15 cellular contexts compared by ENCODE assay signal in the genomic region with DNA sequence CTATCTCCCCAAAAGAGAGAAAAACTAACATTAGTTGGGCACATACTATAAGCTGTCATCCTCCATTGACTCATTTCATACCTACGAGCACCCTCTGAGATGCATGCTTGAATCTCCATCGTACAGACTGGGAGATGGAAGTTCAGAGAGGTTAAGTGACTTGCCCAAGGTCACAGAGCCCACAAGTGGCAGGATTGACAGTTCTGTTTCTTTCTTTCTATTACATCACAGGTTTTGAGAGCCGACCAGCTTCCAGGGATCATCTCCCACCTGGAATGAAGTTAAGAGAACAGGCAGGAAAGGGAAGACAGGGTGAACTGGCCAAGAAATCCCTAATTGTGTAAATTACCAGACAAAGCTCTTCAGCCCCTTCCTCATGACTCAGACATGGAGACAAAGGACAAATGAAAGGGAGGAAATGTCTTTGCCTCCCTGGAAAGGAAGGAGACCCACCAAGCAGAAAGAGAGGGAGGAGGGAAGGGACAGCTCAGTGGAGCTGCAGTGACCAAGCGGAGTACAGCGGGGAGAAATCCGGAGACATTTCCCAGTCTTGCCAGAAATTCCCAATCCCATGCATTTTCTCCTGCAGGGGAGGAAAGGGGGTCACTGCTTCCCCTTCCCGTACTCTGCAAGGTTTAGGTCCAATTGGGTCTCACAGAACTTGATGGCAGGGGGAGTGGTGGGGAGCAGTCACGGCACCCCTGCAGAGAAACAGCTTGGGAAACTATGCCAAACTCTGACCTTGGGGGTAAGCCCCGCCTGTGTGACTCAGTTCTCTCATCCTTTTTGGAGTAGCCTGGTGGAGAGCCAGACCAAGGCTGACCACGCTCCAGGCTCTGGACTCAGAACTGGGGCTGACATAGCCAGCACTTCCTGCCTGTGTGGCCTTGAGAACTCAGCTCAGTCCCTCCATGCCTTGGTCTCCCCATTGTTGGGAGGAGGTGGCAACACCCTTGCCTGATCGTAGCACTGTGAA.
DNase-seq lines count a peak whose midpoint lies in the region; ATAC-seq and TF ChIP-seq lines count a peak whose summit lies in the region.
"Had no signal": no experiment of that assay in that cellular context is flagged by ENCODE, and none has a peak within 500 bp of the region (broad histone marks: within the 10 kb centered on the region; RNA-seq: fewer than 3 reads in every experiment).

No MANE protein-coding gene starts in this region.

- intact Hi-C loops in lower leg skin (cut with DNase I; ENCODE audit: low total_unique reads): no loop called here

- H3K27ac Mint-ChIP-seq in stimulated activated naive CD8-positive, alpha-beta T cell treated with anti-CD3 and anti-CD28 coated beads, Interleukin-15, amount 100 ng/mL, for 72 hours: peak overlapping the region; percentile 20 to 67
- peak overlapping the region in 3 of 5 experiments; percentile 26 to 82 (median 33) for H3K27ac Mint-ChIP-seq in brain
- no peak overlapping the region for H3K27ac Mint-ChIP-seq in activated T-helper 17 cell treated with anti-CD3 and anti-CD28 coated beads, Interleukin-2, amount 50 U/mL, for 72 hours
- H3K27ac Mint-ChIP-seq: activated naive CD4-positive, alpha-beta T cell treated with anti-CD3 and anti-CD28 coated beads, Interleukin-2, amount 10 ng/mL, durations not matched to agents 7 days and 5 days had no signal

- TF ChIP-seq POLR2A in lower leg skin (IDR thresholded peaks at IDR 0.05): no peak

- no peaks in the 10 kb centered on the region for H3K9me3 ChIP-seq in smooth muscle cell (replicated peaks; ENCODE audit: low read depth)
- H3K9me3 ChIP-seq in BE2C: no peaks in the 10 kb centered on the region

- no peak overlapping the region for H3K4me3 ChIP-seq in lower leg skin (ENCODE audit: low read depth, poor library complexity, severe bottlenecking)
- H3K4me3 ChIP-seq in smooth muscle cell: no peak overlapping the region
- H3K4me3 ChIP-seq in BE2C (ENCODE audit: low read depth, low read length): no peak overlapping the region
- H3K4me3 ChIP-seq: heart left ventricle had no signal

- H3K4me3 Mint-ChIP-seq in stimulated activated naive CD8-positive, alpha-beta T cell treated with anti-CD3 and anti-CD28 coated beads, Interleukin-15, amount 100 ng/mL, for 72 hours: no peak overlapping the region
- no peak overlapping the region for H3K4me3 Mint-ChIP-seq in brain
- no peak overlapping the region for H3K4me3 Mint-ChIP-seq in activated T-helper 17 cell treated with anti-CD3 and anti-CD28 coated beads, Interleukin-2, amount 50 U/mL, for 72 hours
- H3K4me3 Mint-ChIP-seq: activated naive CD4-positive, alpha-beta T cell treated with anti-CD3 and anti-CD28 coated beads, Interleukin-2, amount 10 ng/mL, durations not matched to agents 7 days and 5 days had no signal

- H3K36me3 ChIP-seq in smooth muscle cell (ENCODE audit: low read depth) (no peaks in the 10 kb centered on the region), BE2C (no peaks in the 10 kb centered on the region)
- H3K36me3 ChIP-seq: heart left ventricle had no signal

- H3K4me2 ChIP-seq in smooth muscle cell: no peak overlapping the region

- H3K4me1 ChIP-seq in smooth muscle cell (ENCODE audit: low read depth) (no peaks in the 10 kb centered on the region), BE2C (peaks cover 13% of the 10 kb centered on the region)

- peaks cover 68% of the 10 kb centered on the region for H3K27me3 Mint-ChIP-seq in stimulated activated naive CD8-positive, alpha-beta T cell treated with anti-CD3 and anti-CD28 coated beads, Interleukin-15, amount 100 ng/mL, for 72 hours
- peaks cover 17% of the 10 kb centered on the region for H3K27me3 Mint-ChIP-seq in brain
- peaks cover 11% of the 10 kb centered on the region for H3K27me3 Mint-ChIP-seq in activated T-helper 17 cell treated with anti-CD3 and anti-CD28 coated beads, Interleukin-2, amount 50 U/mL, for 72 hours

- no peaks in the 10 kb centered on the region for H3F3A ChIP-seq in smooth muscle cell (ENCODE audit: low read depth)

- H3K9me3 Mint-ChIP-seq in stimulated activated naive CD8-positive, alpha-beta T cell treated with anti-CD3 and anti-CD28 coated beads, Interleukin-15, amount 100 ng/mL, for 72 hours: no peaks in the 10 kb centered on the region
- H3K9me3 Mint-ChIP-seq in brain: peaks cover 0 to 7% (median 0%) of the 10 kb centered on the region in 5 experiments
- no peaks in the 10 kb centered on the region for H3K9me3 Mint-ChIP-seq in activated T-helper 17 cell treated with anti-CD3 and anti-CD28 coated beads, Interleukin-2, amount 50 U/mL, for 72 hours
- H3K9me3 Mint-ChIP-seq: activated naive CD4-positive, alpha-beta T cell treated with anti-CD3 and anti-CD28 coated beads, Interleukin-2, amount 10 ng/mL, durations not matched to agents 7 days and 5 days had no signal

- no peaks in the 10 kb centered on the region for H3K4me1 Mint-ChIP-seq in stimulated activated naive CD8-positive, alpha-beta T cell treated with anti-CD3 and anti-CD28 coated beads, Interleukin-15, amount 100 ng/mL, for 72 hours
- H3K4me1 Mint-ChIP-seq in brain: peaks cover 26% of the 10 kb centered on the region
- H3K4me1 Mint-ChIP-seq in activated T-helper 17 cell treated with anti-CD3 and anti-CD28 coated beads, Interleukin-2, amount 50 U/mL, for 72 hours: no peaks in the 10 kb centered on the region

- H3K9ac ChIP-seq in smooth muscle cell (ENCODE audit: low read depth): no peak overlapping the region

- no peak overlapping the region for H3K27ac ChIP-seq in smooth muscle cell (ENCODE audit: low read depth)

- H3K79me2 ChIP-seq in smooth muscle cell (ENCODE audit: low read depth): no peaks in the 10 kb centered on the region

- DNase-seq in stimulated activated naive CD8-positive, alpha-beta T cell treated with anti-CD3 and anti-CD28 coated beads, Interleukin-15, amount 100 ng/mL, for 72 hours: no peak
- DNase-seq in stimulated activated naive CD8-positive, alpha-beta T cell treated with anti-CD3 and anti-CD28 coated beads, Interleukin-15, Interleukin-2, amounts not matched to agents 100 U/mL and 50 U/mL, for 24 hours: no peak
- peak; percentile 58 to 86 for DNase-seq in lower leg skin (ENCODE audit: low spot score in 2 of 2)
- DNase-seq in stimulated activated CD4-positive, alpha-beta T cell treated with anti-CD3 and anti-CD28 coated beads, Interleukin-4, amount 100 ng/mL, for 4 hours: no peak
- DNase-seq in smooth muscle cell (lab: John Stamatoyannopoulos, UW; ENCODE audit: unreplicated experiment): no peak
- DNase-seq in BE2C: no peak
- DNase-seq: activated CD4-positive, alpha-beta T cell treated with anti-CD3 and anti-CD28 coated beads, Interleukin-2, amount 50 U/mL, for 1 hour; activated naive CD4-positive, alpha-beta T cell treated with anti-CD3 and anti-CD28 coated beads, Interleukin-2, amount 10 ng/mL, durations not matched to agents 7 days and 5 days; GDM1; heart left ventricle; left ventricle myocardium superior; MM.1S; nucleus accumbens had no signal

- no peaks in the 10 kb centered on the region for H4K20me1 ChIP-seq in smooth muscle cell (ENCODE audit: low read depth)

- no peaks in the 10 kb centered on the region for H3K36me3 Mint-ChIP-seq in brain
- H3K36me3 Mint-ChIP-seq in activated T-helper 17 cell treated with anti-CD3 and anti-CD28 coated beads, Interleukin-2, amount 50 U/mL, for 72 hours (ENCODE audit: low read depth): no peaks in the 10 kb centered on the region
- H3K36me3 Mint-ChIP-seq: activated naive CD4-positive, alpha-beta T cell treated with anti-CD3 and anti-CD28 coated beads, Interleukin-2, amount 10 ng/mL, durations not matched to agents 7 days and 5 days had no signal

- TF ChIP-seq CTCF in brain (conservative IDR thresholded peaks at IDR 0.05): no peak
- TF ChIP-seq CTCF in lower leg skin (IDR thresholded peaks at IDR 0.05): no peak
- TF ChIP-seq CTCF in smooth muscle cell (IDR thresholded peaks at IDR 0.05; ENCODE audit: borderline replicate concordance, insufficient read depth, poor library complexity, severe bottlenecking): no peak
- no peak for TF ChIP-seq CTCF in BE2C (IDR thresholded peaks at IDR 0.05; ENCODE audit: low read depth, low read length)

- H2AFZ ChIP-seq in smooth muscle cell (ENCODE audit: low read depth): no peak overlapping the region

- no peak for ATAC-seq in stimulated activated naive CD8-positive, alpha-beta T cell treated with anti-CD3 and anti-CD28 coated beads, Interleukin-15, amount 100 ng/mL, for 72 hours
- no peak for ATAC-seq in stimulated activated naive CD8-positive, alpha-beta T cell treated with anti-CD3 and anti-CD28 coated beads, Interleukin-15, Interleukin-2, amounts not matched to agents 100 U/mL and 50 U/mL, for 24 hours
- ATAC-seq in activated T-helper 17 cell treated with anti-CD3 and anti-CD28 coated beads, Interleukin-2, amount 50 U/mL, for 72 hours (replicated peaks): no peak
- ATAC-seq: left ventricle myocardium superior had no signal

- H3K27me3 ChIP-seq in smooth muscle cell (ENCODE audit: low read depth): peaks cover 3% of the 10 kb centered on the region
- H3K27me3 ChIP-seq in BE2C: no peaks in the 10 kb centered on the region

- 49 to 57% methylated on average over 11 of the region's 11 CpGs for WGBS in lower leg skin, 2 donors
- WGBS in smooth muscle cell (ENCODE audit: low lambda C conversion rate): 84% methylated on average over 11 of the region's 11 CpGs

Comparison
In these comparisons a context has a peak if more than half of its experiments do, and no peak if none do; other contexts are left out.
1. DNase-seq: peak in lower leg skin (2 of 2); none in stimulated activated naive CD8-positive, alpha-beta T cell treated with anti-CD3 and anti-CD28 coated beads, Interleukin-15, amount 100 ng/mL, for 72 hours (0 of 2), stimulated activated naive CD8-positive, alpha-beta T cell treated with anti-CD3 and anti-CD28 coated beads, Interleukin-15, Interleukin-2, amounts not matched to agents 100 U/mL and 50 U/mL, for 24 hours (single experiment), stimulated activated CD4-positive, alpha-beta T cell treated with anti-CD3 and anti-CD28 coated beads, Interleukin-4, amount 100 ng/mL, for 4 hours (0 of 2), smooth muscle cell (single experiment) and BE2C (single experiment).